1 cellular context compared by ENCODE assay signal in the genomic region with DNA sequence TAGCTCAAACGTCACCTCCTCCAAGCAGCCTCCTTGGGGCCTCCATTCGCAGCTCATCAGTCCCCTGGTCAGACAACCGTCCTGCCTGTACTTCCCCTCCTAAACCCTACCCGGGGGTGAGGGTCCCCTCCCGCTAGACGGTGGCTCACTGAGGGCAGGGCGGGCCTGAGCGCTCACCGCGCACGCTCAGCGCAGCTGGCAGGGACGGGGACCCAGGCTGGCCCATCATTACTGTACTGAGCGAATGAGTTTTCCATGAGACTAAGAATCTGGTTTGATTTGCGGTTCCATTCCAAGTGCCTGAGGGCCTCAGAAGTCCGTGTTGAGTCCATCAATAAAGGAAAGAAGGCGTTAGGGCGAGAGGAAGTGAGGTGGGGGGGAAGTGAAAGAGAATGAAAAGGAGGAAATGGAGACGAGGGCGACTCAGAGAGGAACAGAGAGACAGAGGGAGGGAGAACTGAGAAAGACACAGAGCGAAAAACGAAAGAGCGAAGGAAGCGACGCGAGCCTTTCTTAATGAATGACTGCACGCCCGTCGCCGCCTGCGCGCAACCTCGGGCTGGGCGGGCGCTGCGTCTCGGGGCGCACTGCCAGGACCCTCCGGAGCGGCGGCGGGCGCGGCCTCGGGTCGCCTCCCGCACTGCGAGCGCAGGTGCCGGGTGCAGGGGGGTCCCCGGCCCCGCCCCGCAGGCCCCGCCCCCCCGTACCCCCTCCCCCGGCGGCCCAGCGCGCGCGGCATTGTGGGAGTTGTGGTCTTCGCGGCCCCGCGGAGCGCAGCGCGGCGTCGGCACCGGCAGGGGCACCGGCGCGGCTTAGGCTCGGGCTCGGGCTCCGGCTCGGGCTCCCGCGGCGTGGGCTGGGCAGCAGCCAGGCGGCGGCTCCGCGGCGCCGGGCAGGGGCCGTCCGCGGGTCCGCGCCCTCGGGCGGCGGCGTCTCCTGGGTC.
A peak's percentile ranks its signal among the peaks of the same experiment; 100 is the strongest.
TF ChIP-seq lines count a peak whose summit lies in the region.

A gene with protein sequence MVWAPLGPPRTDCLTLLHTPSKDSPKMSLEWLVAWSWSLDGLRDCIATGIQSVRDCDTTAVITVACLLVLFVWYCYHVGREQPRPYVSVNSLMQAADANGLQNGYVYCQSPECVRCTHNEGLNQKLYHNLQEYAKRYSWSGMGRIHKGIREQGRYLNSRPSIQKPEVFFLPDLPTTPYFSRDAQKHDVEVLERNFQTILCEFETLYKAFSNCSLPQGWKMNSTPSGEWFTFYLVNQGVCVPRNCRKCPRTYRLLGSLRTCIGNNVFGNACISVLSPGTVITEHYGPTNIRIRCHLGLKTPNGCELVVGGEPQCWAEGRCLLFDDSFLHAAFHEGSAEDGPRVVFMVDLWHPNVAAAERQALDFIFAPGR (plus strand): TSS at position 746 of the 943 bp plus-strand sequence. CDS start 4,356 bp downstream, outside the sequence.

TF ChIP-seq in K562, 482 proteins besides CTCF, POLR2A, EP300 and RAD21 (continued from another document and continues in another):
- TF ChIP-seq, protein P1, sequence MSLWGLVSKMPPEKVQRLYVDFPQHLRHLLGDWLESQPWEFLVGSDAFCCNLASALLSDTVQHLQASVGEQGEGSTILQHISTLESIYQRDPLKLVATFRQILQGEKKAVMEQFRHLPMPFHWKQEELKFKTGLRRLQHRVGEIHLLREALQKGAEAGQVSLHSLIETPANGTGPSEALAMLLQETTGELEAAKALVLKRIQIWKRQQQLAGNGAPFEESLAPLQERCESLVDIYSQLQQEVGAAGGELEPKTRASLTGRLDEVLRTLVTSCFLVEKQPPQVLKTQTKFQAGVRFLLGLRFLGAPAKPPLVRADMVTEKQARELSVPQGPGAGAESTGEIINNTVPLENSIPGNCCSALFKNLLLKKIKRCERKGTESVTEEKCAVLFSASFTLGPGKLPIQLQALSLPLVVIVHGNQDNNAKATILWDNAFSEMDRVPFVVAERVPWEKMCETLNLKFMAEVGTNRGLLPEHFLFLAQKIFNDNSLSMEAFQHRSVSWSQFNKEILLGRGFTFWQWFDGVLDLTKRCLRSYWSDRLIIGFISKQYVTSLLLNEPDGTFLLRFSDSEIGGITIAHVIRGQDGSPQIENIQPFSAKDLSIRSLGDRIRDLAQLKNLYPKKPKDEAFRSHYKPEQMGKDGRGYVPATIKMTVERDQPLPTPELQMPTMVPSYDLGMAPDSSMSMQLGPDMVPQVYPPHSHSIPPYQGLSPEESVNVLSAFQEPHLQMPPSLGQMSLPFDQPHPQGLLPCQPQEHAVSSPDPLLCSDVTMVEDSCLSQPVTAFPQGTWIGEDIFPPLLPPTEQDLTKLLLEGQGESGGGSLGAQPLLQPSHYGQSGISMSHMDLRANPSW (CRISPR knock-in tag; IDR thresholded peaks at IDR 0.05) = no peak
- TF ChIP-seq HMG20B (CRISPR knock-in tag; IDR thresholded peaks at IDR 0.05) (no peak), TOE1 (IDR thresholded peaks at IDR 0.05; ENCODE audit: borderline replicate concordance) (no peak), TOE1 (CRISPR knock-in tag; IDR thresholded peaks at IDR 0.05; ENCODE audit: borderline replicate concordance, low read depth) (no peak), HCFC1 (IDR thresholded peaks at IDR 0.05; ENCODE audit: low read depth, low read length) (peak; percentile 71), MAFG (tag; conservative IDR thresholded peaks at IDR 0.05) (no peak), ZFX (CRISPR knock-in tag; IDR thresholded peaks at IDR 0.05) (peak; percentile 39; the same call in 1 of the 2 replicates), RBFOX2 (IDR thresholded peaks at IDR 0.05; ENCODE audit: low read depth, low read length) (peak; percentile 50; the same call in 1 of the 2 replicates), PHF8 (IDR thresholded peaks at IDR 0.05; ENCODE audit: borderline replicate concordance, low read length) (peak; percentile 60; the same call in 1 of the 2 replicates), ESRRA (IDR thresholded peaks at IDR 0.05; ENCODE audit: borderline replicate concordance, low read depth) (no peak), NCOA2 (IDR thresholded peaks at IDR 0.05; ENCODE audit: partially characterized antibody in 2 of 2) (no peak), ZFP36 (IDR thresholded peaks at IDR 0.05; ENCODE audit: low read depth, low read length, partially characterized antibody) (peak; percentile 51), NRF1 (conservative IDR thresholded peaks at IDR 0.05 in 1 of 2, IDR thresholded peaks at IDR 0.05 in 1 of 2) (peak; percentile 78 to 79), JUND (IDR thresholded peaks at IDR 0.05; ENCODE audit: borderline replicate concordance, low read depth, low read length) (no peak), JUND (tag; IDR thresholded peaks at IDR 0.05; ENCODE audit: borderline replicate concordance, low read depth, low read length) (no peak), ZBTB7A (IDR thresholded peaks at IDR 0.05; ENCODE audit: borderline replicate concordance, control insufficient read depth, low read depth, low read length) (peak; percentile 44; the same call in 1 of the 2 replicates), BCOR (IDR thresholded peaks at IDR 0.05) (no peak; the same call in 1 of the 2 replicates), HDAC1 (IDR thresholded peaks at IDR 0.05) (peak in 1 of 2 experiments; percentile 61; a peak in 2 of 4 replicates), ERF (CRISPR knock-in tag; IDR thresholded peaks at IDR 0.05) (no peak), ARHGAP35 (IDR thresholded peaks at IDR 0.05; ENCODE audit: partially characterized antibody) (no peak), ATF1 (CRISPR knock-in tag; IDR thresholded peaks at IDR 0.05) (no peak), ATF1 (tag; IDR thresholded peaks at IDR 0.05) (no peak), ZNF143 (CRISPR knock-in tag; IDR thresholded peaks at IDR 0.05) (peak; percentile 66)
- TF ChIP-seq, protein P2, sequence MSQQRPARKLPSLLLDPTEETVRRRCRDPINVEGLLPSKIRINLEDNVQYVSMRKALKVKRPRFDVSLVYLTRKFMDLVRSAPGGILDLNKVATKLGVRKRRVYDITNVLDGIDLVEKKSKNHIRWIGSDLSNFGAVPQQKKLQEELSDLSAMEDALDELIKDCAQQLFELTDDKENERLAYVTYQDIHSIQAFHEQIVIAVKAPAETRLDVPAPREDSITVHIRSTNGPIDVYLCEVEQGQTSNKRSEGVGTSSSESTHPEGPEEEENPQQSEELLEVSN (IDR thresholded peaks at IDR 0.05; ENCODE audit: borderline replicate concordance in 1 of 2, extremely low read depth in 1 of 2, insufficient read depth in 1 of 2, insufficient read length in 1 of 2, low read depth in 1 of 2, low read length in 1 of 2, poor library complexity in 1 of 2, severe bottlenecking in 1 of 2) = peak in 1 of 2 experiments; percentile 31
- TF ChIP-seq, protein P3, sequence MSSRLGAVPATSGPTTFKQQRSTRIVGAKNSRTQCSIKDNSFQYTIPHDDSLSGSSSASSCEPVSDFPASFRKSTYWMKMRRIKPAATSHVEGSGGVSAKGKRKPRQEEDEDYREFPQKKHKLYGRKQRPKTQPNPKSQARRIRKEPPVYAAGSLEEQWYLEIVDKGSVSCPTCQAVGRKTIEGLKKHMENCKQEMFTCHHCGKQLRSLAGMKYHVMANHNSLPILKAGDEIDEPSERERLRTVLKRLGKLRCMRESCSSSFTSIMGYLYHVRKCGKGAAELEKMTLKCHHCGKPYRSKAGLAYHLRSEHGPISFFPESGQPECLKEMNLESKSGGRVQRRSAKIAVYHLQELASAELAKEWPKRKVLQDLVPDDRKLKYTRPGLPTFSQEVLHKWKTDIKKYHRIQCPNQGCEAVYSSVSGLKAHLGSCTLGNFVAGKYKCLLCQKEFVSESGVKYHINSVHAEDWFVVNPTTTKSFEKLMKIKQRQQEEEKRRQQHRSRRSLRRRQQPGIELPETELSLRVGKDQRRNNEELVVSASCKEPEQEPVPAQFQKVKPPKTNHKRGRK (tag; IDR thresholded peaks at IDR 0.05) = peak; percentile 79
- TF ChIP-seq, protein P4, sequence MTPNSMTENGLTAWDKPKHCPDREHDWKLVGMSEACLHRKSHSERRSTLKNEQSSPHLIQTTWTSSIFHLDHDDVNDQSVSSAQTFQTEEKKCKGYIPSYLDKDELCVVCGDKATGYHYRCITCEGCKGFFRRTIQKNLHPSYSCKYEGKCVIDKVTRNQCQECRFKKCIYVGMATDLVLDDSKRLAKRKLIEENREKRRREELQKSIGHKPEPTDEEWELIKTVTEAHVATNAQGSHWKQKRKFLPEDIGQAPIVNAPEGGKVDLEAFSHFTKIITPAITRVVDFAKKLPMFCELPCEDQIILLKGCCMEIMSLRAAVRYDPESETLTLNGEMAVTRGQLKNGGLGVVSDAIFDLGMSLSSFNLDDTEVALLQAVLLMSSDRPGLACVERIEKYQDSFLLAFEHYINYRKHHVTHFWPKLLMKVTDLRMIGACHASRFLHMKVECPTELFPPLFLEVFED (CRISPR knock-in tag; conservative IDR thresholded peaks at IDR 0.05) = no peak
- TF ChIP-seq, protein P5, sequence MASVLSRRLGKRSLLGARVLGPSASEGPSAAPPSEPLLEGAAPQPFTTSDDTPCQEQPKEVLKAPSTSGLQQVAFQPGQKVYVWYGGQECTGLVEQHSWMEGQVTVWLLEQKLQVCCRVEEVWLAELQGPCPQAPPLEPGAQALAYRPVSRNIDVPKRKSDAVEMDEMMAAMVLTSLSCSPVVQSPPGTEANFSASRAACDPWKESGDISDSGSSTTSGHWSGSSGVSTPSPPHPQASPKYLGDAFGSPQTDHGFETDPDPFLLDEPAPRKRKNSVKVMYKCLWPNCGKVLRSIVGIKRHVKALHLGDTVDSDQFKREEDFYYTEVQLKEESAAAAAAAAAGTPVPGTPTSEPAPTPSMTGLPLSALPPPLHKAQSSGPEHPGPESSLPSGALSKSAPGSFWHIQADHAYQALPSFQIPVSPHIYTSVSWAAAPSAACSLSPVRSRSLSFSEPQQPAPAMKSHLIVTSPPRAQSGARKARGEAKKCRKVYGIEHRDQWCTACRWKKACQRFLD (CRISPR knock-in tag; IDR thresholded peaks at IDR 0.05) = no peak
- TF ChIP-seq, protein P6, sequence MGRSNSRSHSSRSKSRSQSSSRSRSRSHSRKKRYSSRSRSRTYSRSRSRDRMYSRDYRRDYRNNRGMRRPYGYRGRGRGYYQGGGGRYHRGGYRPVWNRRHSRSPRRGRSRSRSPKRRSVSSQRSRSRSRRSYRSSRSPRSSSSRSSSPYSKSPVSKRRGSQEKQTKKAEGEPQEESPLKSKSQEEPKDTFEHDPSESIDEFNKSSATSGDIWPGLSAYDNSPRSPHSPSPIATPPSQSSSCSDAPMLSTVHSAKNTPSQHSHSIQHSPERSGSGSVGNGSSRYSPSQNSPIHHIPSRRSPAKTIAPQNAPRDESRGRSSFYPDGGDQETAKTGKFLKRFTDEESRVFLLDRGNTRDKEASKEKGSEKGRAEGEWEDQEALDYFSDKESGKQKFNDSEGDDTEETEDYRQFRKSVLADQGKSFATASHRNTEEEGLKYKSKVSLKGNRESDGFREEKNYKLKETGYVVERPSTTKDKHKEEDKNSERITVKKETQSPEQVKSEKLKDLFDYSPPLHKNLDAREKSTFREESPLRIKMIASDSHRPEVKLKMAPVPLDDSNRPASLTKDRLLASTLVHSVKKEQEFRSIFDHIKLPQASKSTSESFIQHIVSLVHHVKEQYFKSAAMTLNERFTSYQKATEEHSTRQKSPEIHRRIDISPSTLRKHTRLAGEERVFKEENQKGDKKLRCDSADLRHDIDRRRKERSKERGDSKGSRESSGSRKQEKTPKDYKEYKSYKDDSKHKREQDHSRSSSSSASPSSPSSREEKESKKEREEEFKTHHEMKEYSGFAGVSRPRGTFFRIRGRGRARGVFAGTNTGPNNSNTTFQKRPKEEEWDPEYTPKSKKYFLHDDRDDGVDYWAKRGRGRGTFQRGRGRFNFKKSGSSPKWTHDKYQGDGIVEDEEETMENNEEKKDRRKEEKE (IDR thresholded peaks at IDR 0.05; ENCODE audit: borderline replicate concordance in 1 of 2, control insufficient read depth in 1 of 2, low read depth in 2 of 2, low read length in 1 of 2) = no peak
- TF ChIP-seq, protein P7, sequence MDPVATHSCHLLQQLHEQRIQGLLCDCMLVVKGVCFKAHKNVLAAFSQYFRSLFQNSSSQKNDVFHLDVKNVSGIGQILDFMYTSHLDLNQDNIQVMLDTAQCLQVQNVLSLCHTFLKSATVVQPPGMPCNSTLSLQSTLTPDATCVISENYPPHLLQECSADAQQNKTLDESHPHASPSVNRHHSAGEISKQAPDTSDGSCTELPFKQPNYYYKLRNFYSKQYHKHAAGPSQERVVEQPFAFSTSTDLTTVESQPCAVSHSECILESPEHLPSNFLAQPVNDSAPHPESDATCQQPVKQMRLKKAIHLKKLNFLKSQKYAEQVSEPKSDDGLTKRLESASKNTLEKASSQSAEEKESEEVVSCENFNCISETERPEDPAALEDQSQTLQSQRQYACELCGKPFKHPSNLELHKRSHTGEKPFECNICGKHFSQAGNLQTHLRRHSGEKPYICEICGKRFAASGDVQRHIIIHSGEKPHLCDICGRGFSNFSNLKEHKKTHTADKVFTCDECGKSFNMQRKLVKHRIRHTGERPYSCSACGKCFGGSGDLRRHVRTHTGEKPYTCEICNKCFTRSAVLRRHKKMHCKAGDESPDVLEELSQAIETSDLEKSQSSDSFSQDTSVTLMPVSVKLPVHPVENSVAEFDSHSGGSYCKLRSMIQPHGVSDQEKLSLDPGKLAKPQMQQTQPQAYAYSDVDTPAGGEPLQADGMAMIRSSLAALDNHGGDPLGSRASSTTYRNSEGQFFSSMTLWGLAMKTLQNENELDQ (CRISPR knock-in tag; IDR thresholded peaks at IDR 0.05; ENCODE audit: borderline replicate concordance) = no peak
- TF ChIP-seq, protein P8, sequence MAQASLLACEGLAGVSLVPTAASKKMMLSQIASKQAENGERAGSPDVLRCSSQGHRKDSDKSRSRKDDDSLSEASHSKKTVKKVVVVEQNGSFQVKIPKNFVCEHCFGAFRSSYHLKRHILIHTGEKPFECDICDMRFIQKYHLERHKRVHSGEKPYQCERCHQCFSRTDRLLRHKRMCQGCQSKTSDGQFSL (CRISPR knock-in tag; IDR thresholded peaks at IDR 0.05) = peak; percentile 81
- TF ChIP-seq, protein P8 (tag; IDR thresholded peaks at IDR 0.05) = no peak
- TF ChIP-seq, protein P9, sequence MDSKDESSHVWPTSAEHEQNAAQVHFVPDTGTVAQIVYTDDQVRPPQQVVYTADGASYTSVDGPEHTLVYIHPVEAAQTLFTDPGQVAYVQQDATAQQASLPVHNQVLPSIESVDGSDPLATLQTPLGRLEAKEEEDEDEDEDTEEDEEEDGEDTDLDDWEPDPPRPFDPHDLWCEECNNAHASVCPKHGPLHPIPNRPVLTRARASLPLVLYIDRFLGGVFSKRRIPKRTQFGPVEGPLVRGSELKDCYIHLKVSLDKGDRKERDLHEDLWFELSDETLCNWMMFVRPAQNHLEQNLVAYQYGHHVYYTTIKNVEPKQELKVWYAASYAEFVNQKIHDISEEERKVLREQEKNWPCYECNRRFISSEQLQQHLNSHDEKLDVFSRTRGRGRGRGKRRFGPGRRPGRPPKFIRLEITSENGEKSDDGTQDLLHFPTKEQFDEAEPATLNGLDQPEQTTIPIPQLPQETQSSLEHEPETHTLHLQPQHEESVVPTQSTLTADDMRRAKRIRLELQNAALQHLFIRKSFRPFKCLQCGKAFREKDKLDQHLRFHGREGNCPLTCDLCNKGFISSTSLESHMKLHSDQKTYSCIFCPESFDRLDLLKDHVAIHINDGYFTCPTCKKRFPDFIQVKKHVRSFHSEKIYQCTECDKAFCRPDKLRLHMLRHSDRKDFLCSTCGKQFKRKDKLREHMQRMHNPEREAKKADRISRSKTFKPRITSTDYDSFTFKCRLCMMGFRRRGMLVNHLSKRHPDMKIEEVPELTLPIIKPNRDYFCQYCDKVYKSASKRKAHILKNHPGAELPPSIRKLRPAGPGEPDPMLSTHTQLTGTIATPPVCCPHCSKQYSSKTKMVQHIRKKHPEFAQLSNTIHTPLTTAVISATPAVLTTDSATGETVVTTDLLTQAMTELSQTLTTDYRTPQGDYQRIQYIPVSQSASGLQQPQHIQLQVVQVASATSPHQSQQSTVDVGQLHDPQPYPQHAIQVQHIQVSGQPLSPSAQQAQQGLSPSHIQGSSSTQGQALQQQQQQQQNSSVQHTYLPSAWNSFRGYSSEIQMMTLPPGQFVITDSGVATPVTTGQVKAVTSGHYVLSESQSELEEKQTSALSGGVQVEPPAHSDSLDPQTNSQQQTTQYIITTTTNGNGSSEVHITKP (IDR thresholded peaks at IDR 0.05; ENCODE audit: partially characterized antibody) = peak; percentile 46
